Comparison of ENCODE assay signal across 2 cellular contexts in the genomic region with DNA sequence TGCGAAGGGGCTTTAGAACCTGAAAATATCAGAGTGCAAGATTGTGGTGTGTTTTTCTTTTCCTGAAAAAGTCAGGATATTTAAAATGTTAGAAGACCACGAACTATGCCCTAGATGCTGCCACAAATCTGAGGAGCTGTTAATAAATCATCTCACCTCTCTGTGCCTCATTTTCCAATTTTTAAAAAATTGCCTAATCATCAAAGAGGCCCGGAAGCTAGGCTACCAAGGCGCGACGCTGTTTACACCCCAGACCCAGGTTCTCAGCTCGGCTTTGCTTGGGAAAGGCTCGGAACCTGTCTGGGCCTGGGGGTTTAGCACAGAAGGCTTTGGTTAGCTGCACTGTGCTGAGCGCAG.
TF ChIP-seq lines count a peak whose summit lies in the region.

No MANE protein-coding gene starts in this region.

TF ChIP-seq in liver, 16 proteins besides CTCF, POLR2A, EP300 and RAD21 (continued from another document):
- TF ChIP-seq, protein P1, sequence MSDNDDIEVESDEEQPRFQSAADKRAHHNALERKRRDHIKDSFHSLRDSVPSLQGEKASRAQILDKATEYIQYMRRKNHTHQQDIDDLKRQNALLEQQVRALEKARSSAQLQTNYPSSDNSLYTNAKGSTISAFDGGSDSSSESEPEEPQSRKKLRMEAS (IDR thresholded peaks at IDR 0.05) = no peak
- TF ChIP-seq HNF4G (IDR thresholded peaks at IDR 0.05) = no peak

TF ChIP-seq in HepG2, 621 proteins besides CTCF, POLR2A, EP300 and RAD21 (continued from another document):
- TF ChIP-seq, protein P2, sequence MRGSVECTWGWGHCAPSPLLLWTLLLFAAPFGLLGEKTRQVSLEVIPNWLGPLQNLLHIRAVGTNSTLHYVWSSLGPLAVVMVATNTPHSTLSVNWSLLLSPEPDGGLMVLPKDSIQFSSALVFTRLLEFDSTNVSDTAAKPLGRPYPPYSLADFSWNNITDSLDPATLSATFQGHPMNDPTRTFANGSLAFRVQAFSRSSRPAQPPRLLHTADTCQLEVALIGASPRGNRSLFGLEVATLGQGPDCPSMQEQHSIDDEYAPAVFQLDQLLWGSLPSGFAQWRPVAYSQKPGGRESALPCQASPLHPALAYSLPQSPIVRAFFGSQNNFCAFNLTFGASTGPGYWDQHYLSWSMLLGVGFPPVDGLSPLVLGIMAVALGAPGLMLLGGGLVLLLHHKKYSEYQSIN (CRISPR knock-in tag; IDR thresholded peaks at IDR 0.05; ENCODE audit: borderline replicate concordance) = no peak
- no peak for TF ChIP-seq ZNF34 (CRISPR knock-in tag; IDR thresholded peaks at IDR 0.05; ENCODE audit: borderline replicate concordance)
